ENCODE assay signal across 1 cellular context in the genomic region with DNA sequence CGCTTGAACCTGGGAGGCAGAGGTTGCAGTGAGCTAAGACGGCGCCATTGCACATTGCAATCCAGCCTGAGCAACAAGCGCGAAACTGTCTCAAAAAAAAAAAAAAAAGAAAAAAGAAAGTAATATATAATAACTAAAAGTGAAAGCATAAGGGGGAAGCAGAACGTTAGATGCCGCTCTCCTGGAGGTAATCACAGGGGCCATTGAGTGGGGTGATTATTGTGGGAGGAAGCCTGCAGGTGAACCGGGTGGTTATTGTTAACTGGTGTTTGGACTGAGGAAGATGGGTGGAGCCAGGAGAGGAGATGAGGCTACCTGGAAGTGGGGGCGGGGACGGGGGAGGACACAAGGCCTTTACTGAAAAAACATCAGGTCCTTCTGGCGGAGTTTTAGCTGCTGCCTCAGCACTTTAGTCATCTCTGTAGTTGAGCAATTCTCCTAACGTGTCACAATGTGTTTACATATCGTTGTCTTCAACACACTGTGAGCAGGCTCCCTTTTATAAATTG.
A peak's percentile ranks its signal among the peaks of the same experiment; 100 is the strongest.
TF ChIP-seq lines count a peak whose summit lies in the region.

No MANE protein-coding gene starts in this region.

TF ChIP-seq in GM12878, 131 proteins besides CTCF, POLR2A, EP300 and RAD21 (continued from another document):
- TF ChIP-seq, protein P1, sequence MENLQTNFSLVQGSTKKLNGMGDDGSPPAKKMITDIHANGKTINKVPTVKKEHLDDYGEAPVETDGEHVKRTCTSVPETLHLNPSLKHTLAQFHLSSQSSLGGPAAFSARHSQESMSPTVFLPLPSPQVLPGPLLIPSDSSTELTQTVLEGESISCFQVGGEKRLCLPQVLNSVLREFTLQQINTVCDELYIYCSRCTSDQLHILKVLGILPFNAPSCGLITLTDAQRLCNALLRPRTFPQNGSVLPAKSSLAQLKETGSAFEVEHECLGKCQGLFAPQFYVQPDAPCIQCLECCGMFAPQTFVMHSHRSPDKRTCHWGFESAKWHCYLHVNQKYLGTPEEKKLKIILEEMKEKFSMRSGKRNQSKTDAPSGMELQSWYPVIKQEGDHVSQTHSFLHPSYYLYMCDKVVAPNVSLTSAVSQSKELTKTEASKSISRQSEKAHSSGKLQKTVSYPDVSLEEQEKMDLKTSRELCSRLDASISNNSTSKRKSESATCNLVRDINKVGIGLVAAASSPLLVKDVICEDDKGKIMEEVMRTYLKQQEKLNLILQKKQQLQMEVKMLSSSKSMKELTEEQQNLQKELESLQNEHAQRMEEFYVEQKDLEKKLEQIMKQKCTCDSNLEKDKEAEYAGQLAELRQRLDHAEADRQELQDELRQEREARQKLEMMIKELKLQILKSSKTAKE (IDR thresholded peaks at IDR 0.05; ENCODE audit: low read depth, poor library complexity, severe bottlenecking), result peak; percentile 64
- TF ChIP-seq RAD51 (IDR thresholded peaks at IDR 0.05) (no peak), BRCA1 (IDR thresholded peaks at IDR 0.05; ENCODE audit: low read depth, low read length) (no peak), CREB1 (IDR thresholded peaks at IDR 0.05; ENCODE audit: low read depth) (no peak), RB1 (IDR thresholded peaks at IDR 0.05; ENCODE audit: borderline replicate concordance) (no peak), PAX5 (IDR thresholded peaks at IDR 0.05; ENCODE audit: borderline replicate concordance, low read depth, low read length) (no peak), EGR1 (IDR thresholded peaks at IDR 0.05; ENCODE audit: borderline replicate concordance in 1 of 2, low read depth in 2 of 2, low read length in 2 of 2) (0 out of 3 replicates have a peak, but pooled peaks of 1 of the 2 experiments have one; percentile 37), MTA2 (IDR thresholded peaks at IDR 0.05; ENCODE audit: low read depth) (0 out of 2 replicates have a peak, but pooled peaks have one; percentile 35), JUNB (IDR thresholded peaks at IDR 0.05) (peak; percentile 74), HCFC1 (IDR thresholded peaks at IDR 0.05; ENCODE audit: low read length) (no peak), IRF4 (IDR thresholded peaks at IDR 0.05; ENCODE audit: low read depth, low read length) (peak; percentile 79), ZNF384 (IDR thresholded peaks at IDR 0.05; ENCODE audit: borderline replicate concordance, low read depth, low read length) (peak; percentile 75), RELA (IDR thresholded peaks at IDR 0.05; ENCODE audit: borderline replicate concordance, partially characterized antibody) (no peak), ATF7 (IDR thresholded peaks at IDR 0.05; ENCODE audit: low read depth) (0 out of 2 replicates have a peak, but pooled peaks have one; percentile 46), CREM (IDR thresholded peaks at IDR 0.05; ENCODE audit: low read depth) (peak; percentile 40; the same call in 1 of the 2 replicates), NBN (IDR thresholded peaks at IDR 0.05) (peak; percentile 59; the same call in 1 of the 2 replicates), MYB (IDR thresholded peaks at IDR 0.05; ENCODE audit: borderline replicate concordance, low read depth, low read length) (no peak), RFX5 (IDR thresholded peaks at IDR 0.05; ENCODE audit: low read depth, low read length) (no peak), POLR2AphosphoS5 (IDR thresholded peaks at IDR 0.05; ENCODE audit: low read length) (no peak)
- TF ChIP-seq, protein P2, sequence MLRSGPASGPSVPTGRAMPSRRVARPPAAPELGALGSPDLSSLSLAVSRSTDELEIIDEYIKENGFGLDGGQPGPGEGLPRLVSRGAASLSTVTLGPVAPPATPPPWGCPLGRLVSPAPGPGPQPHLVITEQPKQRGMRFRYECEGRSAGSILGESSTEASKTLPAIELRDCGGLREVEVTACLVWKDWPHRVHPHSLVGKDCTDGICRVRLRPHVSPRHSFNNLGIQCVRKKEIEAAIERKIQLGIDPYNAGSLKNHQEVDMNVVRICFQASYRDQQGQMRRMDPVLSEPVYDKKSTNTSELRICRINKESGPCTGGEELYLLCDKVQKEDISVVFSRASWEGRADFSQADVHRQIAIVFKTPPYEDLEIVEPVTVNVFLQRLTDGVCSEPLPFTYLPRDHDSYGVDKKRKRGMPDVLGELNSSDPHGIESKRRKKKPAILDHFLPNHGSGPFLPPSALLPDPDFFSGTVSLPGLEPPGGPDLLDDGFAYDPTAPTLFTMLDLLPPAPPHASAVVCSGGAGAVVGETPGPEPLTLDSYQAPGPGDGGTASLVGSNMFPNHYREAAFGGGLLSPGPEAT (IDR thresholded peaks at IDR 0.05; ENCODE audit: low read depth), result 0 out of 2 replicates have a peak, but pooled peaks have one; percentile 21
- TF ChIP-seq, protein P3, sequence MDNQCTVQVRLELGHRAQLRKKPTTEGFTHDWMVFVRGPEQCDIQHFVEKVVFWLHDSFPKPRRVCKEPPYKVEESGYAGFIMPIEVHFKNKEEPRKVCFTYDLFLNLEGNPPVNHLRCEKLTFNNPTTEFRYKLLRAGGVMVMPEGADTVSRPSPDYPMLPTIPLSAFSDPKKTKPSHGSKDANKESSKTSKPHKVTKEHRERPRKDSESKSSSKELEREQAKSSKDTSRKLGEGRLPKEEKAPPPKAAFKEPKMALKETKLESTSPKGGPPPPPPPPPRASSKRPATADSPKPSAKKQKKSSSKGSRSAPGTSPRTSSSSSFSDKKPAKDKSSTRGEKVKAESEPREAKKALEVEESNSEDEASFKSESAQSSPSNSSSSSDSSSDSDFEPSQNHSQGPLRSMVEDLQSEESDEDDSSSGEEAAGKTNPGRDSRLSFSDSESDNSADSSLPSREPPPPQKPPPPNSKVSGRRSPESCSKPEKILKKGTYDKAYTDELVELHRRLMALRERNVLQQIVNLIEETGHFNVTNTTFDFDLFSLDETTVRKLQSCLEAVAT (IDR thresholded peaks at IDR 0.05), result peak; percentile 58; the same call in 1 of the 2 replicates
- TF ChIP-seq, protein P4, sequence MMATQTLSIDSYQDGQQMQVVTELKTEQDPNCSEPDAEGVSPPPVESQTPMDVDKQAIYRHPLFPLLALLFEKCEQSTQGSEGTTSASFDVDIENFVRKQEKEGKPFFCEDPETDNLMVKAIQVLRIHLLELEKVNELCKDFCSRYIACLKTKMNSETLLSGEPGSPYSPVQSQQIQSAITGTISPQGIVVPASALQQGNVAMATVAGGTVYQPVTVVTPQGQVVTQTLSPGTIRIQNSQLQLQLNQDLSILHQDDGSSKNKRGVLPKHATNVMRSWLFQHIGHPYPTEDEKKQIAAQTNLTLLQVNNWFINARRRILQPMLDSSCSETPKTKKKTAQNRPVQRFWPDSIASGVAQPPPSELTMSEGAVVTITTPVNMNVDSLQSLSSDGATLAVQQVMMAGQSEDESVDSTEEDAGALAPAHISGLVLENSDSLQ (IDR thresholded peaks at IDR 0.05), result peak; percentile 21; the same call in 1 of the 2 replicates
- TF ChIP-seq, protein P5, sequence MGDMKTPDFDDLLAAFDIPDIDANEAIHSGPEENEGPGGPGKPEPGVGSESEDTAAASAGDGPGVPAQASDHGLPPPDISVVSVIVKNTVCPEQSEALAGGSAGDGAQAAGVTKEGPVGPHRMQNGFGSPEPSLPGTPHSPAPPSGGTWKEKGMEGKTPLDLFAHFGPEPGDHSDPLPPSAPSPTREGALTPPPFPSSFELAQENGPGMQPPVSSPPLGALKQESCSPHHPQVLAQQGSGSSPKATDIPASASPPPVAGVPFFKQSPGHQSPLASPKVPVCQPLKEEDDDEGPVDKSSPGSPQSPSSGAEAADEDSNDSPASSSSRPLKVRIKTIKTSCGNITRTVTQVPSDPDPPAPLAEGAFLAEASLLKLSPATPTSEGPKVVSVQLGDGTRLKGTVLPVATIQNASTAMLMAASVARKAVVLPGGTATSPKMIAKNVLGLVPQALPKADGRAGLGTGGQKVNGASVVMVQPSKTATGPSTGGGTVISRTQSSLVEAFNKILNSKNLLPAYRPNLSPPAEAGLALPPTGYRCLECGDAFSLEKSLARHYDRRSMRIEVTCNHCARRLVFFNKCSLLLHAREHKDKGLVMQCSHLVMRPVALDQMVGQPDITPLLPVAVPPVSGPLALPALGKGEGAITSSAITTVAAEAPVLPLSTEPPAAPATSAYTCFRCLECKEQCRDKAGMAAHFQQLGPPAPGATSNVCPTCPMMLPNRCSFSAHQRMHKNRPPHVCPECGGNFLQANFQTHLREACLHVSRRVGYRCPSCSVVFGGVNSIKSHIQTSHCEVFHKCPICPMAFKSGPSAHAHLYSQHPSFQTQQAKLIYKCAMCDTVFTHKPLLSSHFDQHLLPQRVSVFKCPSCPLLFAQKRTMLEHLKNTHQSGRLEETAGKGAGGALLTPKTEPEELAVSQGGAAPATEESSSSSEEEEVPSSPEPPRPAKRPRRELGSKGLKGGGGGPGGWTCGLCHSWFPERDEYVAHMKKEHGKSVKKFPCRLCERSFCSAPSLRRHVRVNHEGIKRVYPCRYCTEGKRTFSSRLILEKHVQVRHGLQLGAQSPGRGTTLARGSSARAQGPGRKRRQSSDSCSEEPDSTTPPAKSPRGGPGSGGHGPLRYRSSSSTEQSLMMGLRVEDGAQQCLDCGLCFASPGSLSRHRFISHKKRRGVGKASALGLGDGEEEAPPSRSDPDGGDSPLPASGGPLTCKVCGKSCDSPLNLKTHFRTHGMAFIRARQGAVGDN (IDR thresholded peaks at IDR 0.05), result no peak
- TF ChIP-seq, protein P6, sequence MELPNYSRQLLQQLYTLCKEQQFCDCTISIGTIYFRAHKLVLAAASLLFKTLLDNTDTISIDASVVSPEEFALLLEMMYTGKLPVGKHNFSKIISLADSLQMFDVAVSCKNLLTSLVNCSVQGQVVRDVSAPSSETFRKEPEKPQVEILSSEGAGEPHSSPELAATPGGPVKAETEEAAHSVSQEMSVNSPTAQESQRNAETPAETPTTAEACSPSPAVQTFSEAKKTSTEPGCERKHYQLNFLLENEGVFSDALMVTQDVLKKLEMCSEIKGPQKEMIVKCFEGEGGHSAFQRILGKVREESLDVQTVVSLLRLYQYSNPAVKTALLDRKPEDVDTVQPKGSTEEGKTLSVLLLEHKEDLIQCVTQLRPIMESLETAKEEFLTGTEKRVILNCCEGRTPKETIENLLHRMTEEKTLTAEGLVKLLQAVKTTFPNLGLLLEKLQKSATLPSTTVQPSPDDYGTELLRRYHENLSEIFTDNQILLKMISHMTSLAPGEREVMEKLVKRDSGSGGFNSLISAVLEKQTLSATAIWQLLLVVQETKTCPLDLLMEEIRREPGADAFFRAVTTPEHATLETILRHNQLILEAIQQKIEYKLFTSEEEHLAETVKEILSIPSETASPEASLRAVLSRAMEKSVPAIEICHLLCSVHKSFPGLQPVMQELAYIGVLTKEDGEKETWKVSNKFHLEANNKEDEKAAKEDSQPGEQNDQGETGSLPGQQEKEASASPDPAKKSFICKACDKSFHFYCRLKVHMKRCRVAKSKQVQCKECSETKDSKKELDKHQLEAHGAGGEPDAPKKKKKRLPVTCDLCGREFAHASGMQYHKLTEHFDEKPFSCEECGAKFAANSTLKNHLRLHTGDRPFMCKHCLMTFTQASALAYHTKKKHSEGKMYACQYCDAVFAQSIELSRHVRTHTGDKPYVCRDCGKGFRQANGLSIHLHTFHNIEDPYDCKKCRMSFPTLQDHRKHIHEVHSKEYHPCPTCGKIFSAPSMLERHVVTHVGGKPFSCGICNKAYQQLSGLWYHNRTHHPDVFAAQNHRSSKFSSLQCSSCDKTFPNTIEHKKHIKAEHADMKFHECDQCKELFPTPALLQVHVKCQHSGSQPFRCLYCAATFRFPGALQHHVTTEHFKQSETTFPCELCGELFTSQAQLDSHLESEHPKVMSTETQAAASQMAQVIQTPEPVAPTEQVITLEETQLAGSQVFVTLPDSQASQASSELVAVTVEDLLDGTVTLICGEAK (IDR thresholded peaks at IDR 0.05; ENCODE audit: borderline replicate concordance), result peak; percentile 71
